ENCODE assay signal across 15 cellular contexts in the genomic region with DNA sequence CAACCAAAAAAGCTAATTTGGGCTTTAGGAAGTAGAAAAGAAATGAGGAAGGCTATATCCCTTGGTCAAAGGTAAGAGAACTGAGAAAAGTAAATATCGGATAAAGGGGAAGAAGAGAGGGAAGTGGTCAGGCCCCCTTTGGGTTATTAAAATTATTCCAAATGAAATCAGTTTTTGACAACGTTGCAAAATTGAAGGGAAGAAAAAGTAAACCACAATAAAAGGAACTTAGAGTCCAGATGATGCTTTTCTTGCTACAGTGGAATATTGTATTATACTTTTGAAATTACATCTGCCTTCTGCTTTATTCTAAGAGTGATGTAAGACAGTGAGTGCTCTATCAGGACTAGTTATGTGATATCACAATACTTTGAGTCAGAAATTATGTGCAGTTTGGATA.
"Had no signal": no experiment of that assay in that cellular context is flagged by ENCODE, and none has a peak within 500 bp of the region (broad histone marks: within the 10 kb centered on the region; RNA-seq: fewer than 3 reads in every experiment).

No MANE protein-coding gene starts in this region.

- ATAC-seq: activated CD4-positive, CD25-positive, alpha-beta regulatory T cell treated with anti-CD3 and anti-CD28 coated beads, Interleukin-2, amount 50 U/mL, for 24 hours; effector memory CD8-positive, alpha-beta T cell; stimulated activated effector memory CD8-positive, alpha-beta T cell treated with anti-CD3 and anti-CD28 coated beads, Interleukin-12 subunit alpha, Interleukin-12 subunit beta, amount 100 ng/mL, for 72 hours had no signal

- H3K27me3 ChIP-seq: brain microvascular endothelial cell, heart left ventricle, neural progenitor cell, ovary had no signal

- H3K27ac ChIP-seq: brain microvascular endothelial cell, neural progenitor cell, ovary, thoracic aorta had no signal

- DNase-seq: activated naive CD4-positive, alpha-beta T cell; activated naive CD8-positive, alpha-beta T cell treated with anti-CD3 and anti-CD28 coated beads, Interleukin-2, amount 10 ng/mL, durations not matched to agents 7 days and 5 days; anterior cingulate cortex; brain microvascular endothelial cell; dermis blood vessel endothelial cell; effector memory CD8-positive, alpha-beta T cell; heart left ventricle; islet precursor cell; naive B cell; ovary; T-helper 9 cell had no signal

- H2AFZ ChIP-seq: neural progenitor cell had no signal

- H3K4me2 ChIP-seq: neural progenitor cell had no signal

- H3K9me3 ChIP-seq: ovary, thoracic aorta had no signal

- H3K4me3 ChIP-seq: heart left ventricle, neural progenitor cell, ovary, thoracic aorta had no signal

- H3K9ac ChIP-seq: neural progenitor cell had no signal

- H3K4me1 ChIP-seq: neural progenitor cell had no signal

- H3K36me3 ChIP-seq: brain microvascular endothelial cell, heart left ventricle, neural progenitor cell, ovary, thoracic aorta had no signal
